In genomic region chr4:97395980-97396562, GRCh38 we compare ENCODE assay signal across 19 cellular contexts.
"Had no signal": no experiment of that assay in that cellular context is flagged by ENCODE, and none has a peak within 500 bp of the region (broad histone marks: within the 10 kb centered on the region; RNA-seq: fewer than 3 reads in every experiment).

No MANE protein-coding gene starts in this region.

- H3K4me1 Mint-ChIP-seq: activated CD4-positive, alpha-beta T cell treated with anti-CD3 and anti-CD28 coated beads, Interleukin-2, amount 10 ng/mL, durations not matched to agents 24 days and 14 days; activated naive CD8-positive, alpha-beta T cell treated with anti-CD3 and anti-CD28 coated beads, Interleukin-2, amount 10 ng/mL, durations not matched to agents 7 days and 5 days; naive B cell; T-helper 17 cell had no signal

- H3K9me3 ChIP-seq: transverse colon had no signal

- H3K27me3 Mint-ChIP-seq: activated CD4-positive, alpha-beta T cell treated with anti-CD3 and anti-CD28 coated beads, Interleukin-2, amount 10 ng/mL, durations not matched to agents 24 days and 14 days; activated naive CD8-positive, alpha-beta T cell treated with anti-CD3 and anti-CD28 coated beads, Interleukin-2, amount 10 ng/mL, durations not matched to agents 7 days and 5 days; naive B cell; T-helper 17 cell had no signal

- DNase-seq: activated CD4-positive, alpha-beta T cell treated with anti-CD3 and anti-CD28 coated beads, Interleukin-2, amount 10 ng/mL, durations not matched to agents 24 days and 14 days; activated CD4-positive, CD25-positive, alpha-beta regulatory T cell; activated CD8-positive, alpha-beta memory T cell treated with anti-CD3 and anti-CD28 coated beads, Interleukin-2, amount 50 U/mL, for 48 hours; activated naive CD8-positive, alpha-beta T cell treated with anti-CD3 and anti-CD28 coated beads, Interleukin-2, amount 10 ng/mL, durations not matched to agents 7 days and 5 days; cortex of kidney; effector CD4-positive, alpha-beta T cell; foreskin keratinocyte; head of caudate nucleus; left cardiac atrium; naive B cell; occipital lobe; stimulated activated CD4-positive, alpha-beta T cell treated with anti-CD3 and anti-CD28 coated beads, Interleukin-15, amount 100 ng/mL, for 24 hours; stimulated activated CD4-positive, alpha-beta T cell treated with anti-CD3 and anti-CD28 coated beads, Interleukin-4, amount 100 ng/mL, for 4 hours; stimulated activated CD8-positive, alpha-beta memory T cell treated with anti-CD3 and anti-CD28 coated beads, Interleukin-4, amount 100 ng/mL, for 48 hours; stimulated activated naive CD8-positive, alpha-beta T cell treated with anti-CD3 and anti-CD28 coated beads, Interleukin-15, Interleukin-2, amounts not matched to agents 100 U/mL and 50 U/mL, for 24 hours; T-helper 17 cell; transverse colon had no signal

- H3K36me3 Mint-ChIP-seq: activated naive CD8-positive, alpha-beta T cell treated with anti-CD3 and anti-CD28 coated beads, Interleukin-2, amount 10 ng/mL, durations not matched to agents 7 days and 5 days; naive B cell had no signal

- H3K4me3 ChIP-seq: lung, right atrium auricular region, transverse colon had no signal

- H3K4me3 Mint-ChIP-seq: activated CD4-positive, alpha-beta T cell treated with anti-CD3 and anti-CD28 coated beads, Interleukin-2, amount 10 ng/mL, durations not matched to agents 24 days and 14 days; activated naive CD8-positive, alpha-beta T cell treated with anti-CD3 and anti-CD28 coated beads, Interleukin-2, amount 10 ng/mL, durations not matched to agents 7 days and 5 days; naive B cell; T-helper 17 cell had no signal

- H3K27ac ChIP-seq: foreskin keratinocyte, right atrium auricular region, transverse colon had no signal

- H3K9me3 Mint-ChIP-seq: activated CD4-positive, alpha-beta T cell treated with anti-CD3 and anti-CD28 coated beads, Interleukin-2, amount 10 ng/mL, durations not matched to agents 24 days and 14 days had no signal

- H3K4me1 ChIP-seq: foreskin keratinocyte, right atrium auricular region, transverse colon had no signal

- H3K36me3 ChIP-seq: right atrium auricular region, transverse colon had no signal

- ATAC-seq: foreskin keratinocyte; left cardiac atrium; stimulated activated naive CD8-positive, alpha-beta T cell treated with anti-CD3 and anti-CD28 coated beads, Interleukin-15, Interleukin-2, amounts not matched to agents 100 U/mL and 50 U/mL, for 24 hours; T-helper 17 cell had no signal

- H3K27me3 ChIP-seq: foreskin keratinocyte, right atrium auricular region, transverse colon had no signal

- H3K27ac Mint-ChIP-seq: activated CD4-positive, alpha-beta T cell treated with anti-CD3 and anti-CD28 coated beads, Interleukin-2, amount 10 ng/mL, durations not matched to agents 24 days and 14 days; activated naive CD8-positive, alpha-beta T cell treated with anti-CD3 and anti-CD28 coated beads, Interleukin-2, amount 10 ng/mL, durations not matched to agents 7 days and 5 days; T-helper 17 cell had no signal
